Comparison of ENCODE assay signal across 15 cellular contexts in the genomic region with DNA sequence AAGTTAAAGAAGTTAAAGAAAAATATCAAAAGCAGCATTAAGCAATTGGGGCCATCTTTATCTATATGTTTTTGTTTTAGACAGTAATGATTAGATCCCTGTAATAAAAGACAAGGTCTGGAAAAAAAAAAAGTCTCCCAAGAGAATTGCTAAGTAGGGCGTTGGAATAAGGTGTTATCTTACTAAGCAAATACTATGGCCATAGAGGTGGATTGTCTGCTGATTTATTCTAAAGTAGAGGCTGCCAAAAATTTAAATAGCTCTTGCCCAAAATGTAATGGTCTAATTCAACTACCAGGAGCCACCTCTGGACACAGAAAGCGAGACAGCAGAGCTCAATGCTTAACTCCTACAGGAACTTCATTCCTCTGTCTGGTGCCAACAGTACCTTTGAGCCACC.
A peak's percentile ranks its signal among the peaks of the same experiment; 100 is the strongest.
DNase-seq lines count a peak whose midpoint lies in the region; ATAC-seq lines count a peak whose summit lies in the region.
"Had no signal": no experiment of that assay in that cellular context is flagged by ENCODE, and none has a peak within 500 bp of the region (broad histone marks: within the 10 kb centered on the region; RNA-seq: fewer than 3 reads in every experiment).

No MANE protein-coding gene starts in this region.

- H3K27me3 Mint-ChIP-seq in activated CD4-positive, alpha-beta T cell treated with anti-CD3 and anti-CD28 coated beads, Interleukin-2, amount 10 ng/mL, durations not matched to agents 24 days and 14 days: peaks cover 8% of the 10 kb centered on the region
- H3K27me3 Mint-ChIP-seq in activated CD4-positive, alpha-beta T cell treated with anti-CD3 and anti-CD28 coated beads, Interleukin-2, amount 10 ng/mL, durations not matched to agents 7 days and 5 days: no peaks in the 10 kb centered on the region
- no peaks in the 10 kb centered on the region for H3K27me3 Mint-ChIP-seq in T-cell

- intact Hi-C loops in activated CD4-positive, alpha-beta T cell treated with anti-CD3 and anti-CD28 coated beads, Interleukin-2, amount 10 ng/mL, durations not matched to agents 24 days and 14 days (cut with micrococcal nuclease): no loop called here

- peaks cover 2% of the 10 kb centered on the region for H3K4me1 Mint-ChIP-seq in activated CD4-positive, alpha-beta T cell treated with anti-CD3 and anti-CD28 coated beads, Interleukin-2, amount 10 ng/mL, durations not matched to agents 24 days and 14 days
- H3K4me1 Mint-ChIP-seq in activated CD4-positive, alpha-beta T cell treated with anti-CD3 and anti-CD28 coated beads, Interleukin-2, amount 10 ng/mL, durations not matched to agents 7 days and 5 days: no peaks in the 10 kb centered on the region
- H3K4me1 Mint-ChIP-seq in T-cell: peaks cover 3 to 6% (median 3%) of the 10 kb centered on the region in 3 donors
- H3K4me1 Mint-ChIP-seq: CD14-positive monocyte had no signal

- H3K36me3 Mint-ChIP-seq in activated CD4-positive, alpha-beta T cell treated with anti-CD3 and anti-CD28 coated beads, Interleukin-2, amount 10 ng/mL, durations not matched to agents 24 days and 14 days (ENCODE audit: low read depth): peaks cover 3% of the 10 kb centered on the region
- peaks cover 4% of the 10 kb centered on the region for H3K36me3 Mint-ChIP-seq in activated CD4-positive, alpha-beta T cell treated with anti-CD3 and anti-CD28 coated beads, Interleukin-2, amount 10 ng/mL, durations not matched to agents 7 days and 5 days (ENCODE audit: low read depth)
- H3K36me3 Mint-ChIP-seq in T-cell: peaks cover 11% of the 10 kb centered on the region

- no peak overlapping the region for H3K4me3 Mint-ChIP-seq in activated CD4-positive, alpha-beta T cell treated with anti-CD3 and anti-CD28 coated beads, Interleukin-2, amount 10 ng/mL, durations not matched to agents 24 days and 14 days
- no peak overlapping the region for H3K4me3 Mint-ChIP-seq in activated CD4-positive, alpha-beta T cell treated with anti-CD3 and anti-CD28 coated beads, Interleukin-2, amount 10 ng/mL, durations not matched to agents 7 days and 5 days
- H3K4me3 Mint-ChIP-seq in T-cell: no peak overlapping the region
- H3K4me3 Mint-ChIP-seq: CD14-positive monocyte had no signal

- CTCF ChIA-PET in activated CD4-positive, alpha-beta T cell treated with anti-CD3 and anti-CD28 coated beads, Interleukin-2, amount 10 ng/mL, durations not matched to agents 7 days and 5 days (lab: Charles Lee): interaction anchor here (1.3 to 2.1 kb wide), 2 partner anchors 10 to 28 kb away, joined by 4 to 10 read pairs; no protein-coding TSS in a partner anchor
- CTCF ChIA-PET in T-cell (lab: Charles Lee): interaction anchor here (0.5 to 2.2 kb wide), 19 partner anchors 10 to 1551 kb away, joined by 3 to 11 read pairs (median 4); no protein-coding TSS in a partner anchor

- no peaks in the 10 kb centered on the region for H3K9me3 Mint-ChIP-seq in activated CD4-positive, alpha-beta T cell treated with anti-CD3 and anti-CD28 coated beads, Interleukin-2, amount 10 ng/mL, durations not matched to agents 24 days and 14 days
- no peaks in the 10 kb centered on the region for H3K9me3 Mint-ChIP-seq in activated CD4-positive, alpha-beta T cell treated with anti-CD3 and anti-CD28 coated beads, Interleukin-2, amount 10 ng/mL, durations not matched to agents 7 days and 5 days
- no peaks in the 10 kb centered on the region for H3K9me3 Mint-ChIP-seq in T-cell
- H3K9me3 Mint-ChIP-seq: CD14-positive monocyte had no signal

- peak; percentile 21 for DNase-seq in activated CD4-positive, alpha-beta T cell treated with anti-CD3 and anti-CD28 coated beads, Interleukin-2, amount 10 ng/mL, durations not matched to agents 24 days and 14 days
- DNase-seq in activated CD4-positive, alpha-beta T cell treated with anti-CD3 and anti-CD28 coated beads, Interleukin-2, amount 10 ng/mL, durations not matched to agents 7 days and 5 days: no peak
- DNase-seq in NCI-H2029 (lab: John Stamatoyannopoulos, UW): peak; percentile 11
- peak; percentile 50 to 70 for DNase-seq in NCI-H526 (lab: John Stamatoyannopoulos, UW)
- DNase-seq in T-cell: no peak
- no peak for DNase-seq in stimulated activated CD8-positive, alpha-beta memory T cell treated with anti-CD3 and anti-CD28 coated beads, Interleukin-4, amount 100 ng/mL, for 48 hours
- DNase-seq: ACHN, AML-193, DMS53, NCI-H1694 treated with DMSO at 0.1 percent for 48 hours, NCI-H446, Right ventricle myocardium superior, T-helper 1 cell had no signal

- ATAC-seq in T-cell (replicated peaks in 1 of 4) (no peak), HG03442 (IDR thresholded peaks at IDR 0.05; ENCODE audit: unreplicated experiment) (no peak)

- no peak overlapping the region for H3K27ac Mint-ChIP-seq in activated CD4-positive, alpha-beta T cell treated with anti-CD3 and anti-CD28 coated beads, Interleukin-2, amount 10 ng/mL, durations not matched to agents 24 days and 14 days
- H3K27ac Mint-ChIP-seq in activated CD4-positive, alpha-beta T cell treated with anti-CD3 and anti-CD28 coated beads, Interleukin-2, amount 10 ng/mL, durations not matched to agents 7 days and 5 days: no peak overlapping the region
- H3K27ac Mint-ChIP-seq in T-cell: no peak overlapping the region
- H3K27ac Mint-ChIP-seq: CD14-positive monocyte had no signal

- POLR2A ChIA-PET in activated CD4-positive, alpha-beta T cell treated with anti-CD3 and anti-CD28 coated beads, Interleukin-2, amount 10 ng/mL, durations not matched to agents 7 days and 5 days (lab: Charles Lee): no interaction called here
- POLR2A ChIA-PET in T-cell (lab: Charles Lee): interaction anchor here in 1 of 2 donors (0.5 to 0.8 kb wide), 2 partner anchors 18 to 288 kb away, joined by 3 read pairs; no protein-coding TSS in a partner anchor

Comparison
In these comparisons a context has a peak if more than half of its experiments do, and no peak if none do; other contexts are left out.
1. DNase-seq: peak in activated CD4-positive, alpha-beta T cell treated with anti-CD3 and anti-CD28 coated beads, Interleukin-2, amount 10 ng/mL, durations not matched to agents 24 days and 14 days (single experiment), NCI-H2029 (single experiment) and NCI-H526 (2 of 2); none in activated CD4-positive, alpha-beta T cell treated with anti-CD3 and anti-CD28 coated beads, Interleukin-2, amount 10 ng/mL, durations not matched to agents 7 days and 5 days (single experiment), T-cell (0 of 34) and stimulated activated CD8-positive, alpha-beta memory T cell treated with anti-CD3 and anti-CD28 coated beads, Interleukin-4, amount 100 ng/mL, for 48 hours (single experiment).